8 cellular contexts compared by ENCODE assay signal in the genomic region with DNA sequence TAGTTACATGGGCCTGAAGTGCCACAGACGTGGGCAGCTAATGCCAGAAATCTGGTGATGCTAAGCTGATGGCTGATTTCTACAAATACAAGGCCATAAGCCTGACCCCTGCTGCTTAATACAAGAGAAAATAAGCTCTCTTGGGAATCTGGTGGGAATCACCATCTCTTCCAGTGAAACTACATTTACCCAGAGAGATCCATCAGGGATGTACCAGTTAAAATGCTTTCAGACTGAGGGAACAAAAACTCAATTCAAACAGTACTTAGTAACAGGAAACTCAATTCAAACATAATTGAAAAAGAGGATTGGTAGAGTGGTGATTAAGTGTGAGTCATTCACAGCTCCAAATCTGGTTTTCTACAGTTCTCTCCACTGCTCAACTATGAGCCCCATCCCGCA. TPM values are rescaled to one million over a fixed set of nuclear protein-coding genes. Genes with fewer than 3 reads are reported as not detected.
A peak's percentile ranks its signal among the peaks of the same experiment; 100 is the strongest.
DNase-seq lines count a peak whose midpoint lies in the region; ATAC-seq, FAIRE-seq and TF ChIP-seq lines count a peak whose summit lies in the region.

No MANE protein-coding gene starts in this region.

- ATAC-seq in pancreas (no peak), HG02973 (IDR thresholded peaks at IDR 0.05; ENCODE audit: unreplicated experiment) (no peak), GM19328 (IDR thresholded peaks at IDR 0.05; ENCODE audit: unreplicated experiment) (no peak), HG03460 (IDR thresholded peaks at IDR 0.05; ENCODE audit: unreplicated experiment) (no peak), GM18519 (IDR thresholded peaks at IDR 0.05; ENCODE audit: low FRiP score, unreplicated experiment) (no peak)

- TF ChIP-seq CTCF in choroid plexus epithelial cell (conservative IDR thresholded peaks at IDR 0.05; ENCODE audit: low read depth, low read length) (no peak), pancreas (IDR thresholded peaks at IDR 0.05) (no peak)

- H3K27ac ChIP-seq in pancreas = peak overlapping the region in 3 of 4 donors; percentile 22 to 95 (median 94)

- no peaks in the 10 kb centered on the region for H3K9me3 ChIP-seq in pancreas

- DNase-seq in DMS153 treated with DMSO at 0.1 percent for 48 hours (lab: John Stamatoyannopoulos, UW; ENCODE audit: unreplicated experiment) (peak; percentile 49), NCI-H69 (lab: John Stamatoyannopoulos, UW) (peak; percentile 92), choroid plexus epithelial cell (ENCODE audit: low read depth) (peak; percentile 38), pancreas (no peak)

- no peak for FAIRE-seq in pancreas (lab: Jason Lieb, UNC)

- H3K4me3 ChIP-seq in choroid plexus epithelial cell (ENCODE audit: low read depth, low read length) (no peak overlapping the region), pancreas (no peak overlapping the region)

- no peaks in the 10 kb centered on the region for H3K36me3 ChIP-seq in pancreas

- peaks cover 17 to 42% (median 17%) of the 10 kb centered on the region in 3 donors for H3K4me1 ChIP-seq in pancreas

- WGBS in pancreas, 2 donors = 60 to 68% methylated on average over 2 of the region's 2 CpGs

- H3K27me3 ChIP-seq in pancreas = no peaks in the 10 kb centered on the region

- intact Hi-C loops in pancreas (cut with DNase I) = no loop called here

RNA-seq across cellular contexts. Expression of gene CAVIN3, which starts 1.7 kb away (rescaled TPM):
- total RNA-seq in pancreas = 10 to 100 TPM in 5 of 6 donors, 1 to 10 TPM in 1; 9.7 to 16.7 (median 14.7) TPM
- polyA plus RNA-seq in pancreas = 10 to 100 TPM; 20.8 to 28.7 TPM

Comparison
In these comparisons a context has a peak if more than half of its experiments do, and no peak if none do; other contexts are left out.
1. DNase-seq: peak in DMS153 treated with DMSO at 0.1 percent for 48 hours (single experiment), NCI-H69 (single experiment) and choroid plexus epithelial cell (single experiment); none in pancreas (0 of 6).